Comparison of ENCODE assay signal across 28 cellular contexts in genomic region chr11:66866420-66867010, GRCh38. TPM values are rescaled to one million over a fixed set of nuclear protein-coding genes. Genes with fewer than 3 reads are reported as not detected.
DNase-seq lines count a peak whose midpoint lies in the region; ATAC-seq, FAIRE-seq and TF ChIP-seq lines count a peak whose summit lies in the region.
"Had no signal": no experiment of that assay in that cellular context is flagged by ENCODE, and none has a peak within 500 bp of the region (broad histone marks: within the 10 kb centered on the region; RNA-seq: fewer than 3 reads in every experiment).

No MANE protein-coding gene starts in this region.

- 86 to 94% (median 90%) methylated on average over 8 to 11 of the region's 11 CpGs for WGBS in small intestine, 3 donors

- H3K4me3 Mint-ChIP-seq in glutamatergic neuron (ENCODE audit: unreplicated experiment): no peak overlapping the region
- no peak overlapping the region for H3K4me3 Mint-ChIP-seq in naive thymus-derived CD4-positive, alpha-beta T cell
- H3K4me3 Mint-ChIP-seq: activated T-cell treated with anti-CD3 and anti-CD28 coated beads, Interleukin-2, amount 50 U/mL, for 72 hours; neural crest cell; stimulated activated naive CD8-positive, alpha-beta T cell treated with anti-CD3 and anti-CD28 coated beads, Interleukin-15, amount 100 ng/mL, for 72 hours; T-helper 1 cell treated with Interleukin-12 subunit alpha and Interleukin-12 subunit beta and Interleukin-4 antibody, amounts not matched to agents 30 μg/mL and 1 μg/mL, for 36 hours had no signal

- H3K27ac Mint-ChIP-seq in glutamatergic neuron (ENCODE audit: unreplicated experiment): no peak overlapping the region
- H3K27ac Mint-ChIP-seq in naive thymus-derived CD4-positive, alpha-beta T cell: no peak overlapping the region
- H3K27ac Mint-ChIP-seq: activated T-cell treated with anti-CD3 and anti-CD28 coated beads, Interleukin-2, amount 50 U/mL, for 72 hours; T-helper 1 cell treated with Interleukin-12 subunit alpha and Interleukin-12 subunit beta and Interleukin-4 antibody, amounts not matched to agents 30 μg/mL and 1 μg/mL, for 36 hours had no signal

- peaks cover 0 to 4% of the 10 kb centered on the region in 2 donors for H3K4me1 ChIP-seq in small intestine (ENCODE audit: control insufficient read depth in 2 of 2, insufficient read depth in 1 of 2, low read depth in 1 of 2, low read length in 1 of 2)
- peaks cover 0 to 7% of the 10 kb centered on the region in 2 donors for H3K4me1 ChIP-seq in naive thymus-derived CD4-positive, alpha-beta T cell (ENCODE audit: control insufficient read depth in 2 of 2, insufficient read depth in 2 of 2, low read length in 2 of 2)
- H3K4me1 ChIP-seq: gastroesophageal sphincter, right lobe of liver, thyroid gland had no signal

- H3K9me3 Mint-ChIP-seq in glutamatergic neuron (ENCODE audit: unreplicated experiment): peaks cover 4% of the 10 kb centered on the region
- H3K9me3 Mint-ChIP-seq in naive thymus-derived CD4-positive, alpha-beta T cell: no peaks in the 10 kb centered on the region
- H3K9me3 Mint-ChIP-seq: activated T-cell treated with anti-CD3 and anti-CD28 coated beads, Interleukin-2, amount 50 U/mL, for 72 hours; neural crest cell; stimulated activated naive CD8-positive, alpha-beta T cell treated with anti-CD3 and anti-CD28 coated beads, Interleukin-15, amount 100 ng/mL, for 72 hours; T-helper 1 cell treated with Interleukin-12 subunit alpha and Interleukin-12 subunit beta and Interleukin-4 antibody, amounts not matched to agents 30 μg/mL and 1 μg/mL, for 36 hours had no signal

- FAIRE-seq in small intestine (lab: Jason Lieb, UNC): no peak
- FAIRE-seq: HTR-8/SVneo had no signal

- ATAC-seq in naive thymus-derived CD4-positive, alpha-beta T cell: no peak
- ATAC-seq: activated T-cell treated with anti-CD3 and anti-CD28 coated beads, Interleukin-2, amount 50 U/mL, for 72 hours; gastroesophageal sphincter; stimulated activated naive CD8-positive, alpha-beta T cell treated with anti-CD3 and anti-CD28 coated beads, Interleukin-15, amount 100 ng/mL, for 72 hours had no signal

- H3K9me3 ChIP-seq in small intestine (ENCODE audit: control insufficient read depth, low read depth): no peaks in the 10 kb centered on the region
- no peaks in the 10 kb centered on the region for H3K9me3 ChIP-seq in naive thymus-derived CD4-positive, alpha-beta T cell (ENCODE audit: control insufficient read depth in 2 of 3, low read length in 3 of 3)
- H3K9me3 ChIP-seq: BLaER1, Caco-2, gastroesophageal sphincter, Peyer's patch, right lobe of liver, thyroid gland had no signal

- H3K36me3 ChIP-seq in H7 (replicated peaks; ENCODE audit: control insufficient read depth, insufficient read depth, low read length) (no peaks in the 10 kb centered on the region), small intestine (ENCODE audit: control insufficient read depth in 2 of 2, insufficient read depth in 2 of 2, low read length in 2 of 2) (peaks cover 0 to 3% of the 10 kb centered on the region in 2 donors)
- H3K36me3 ChIP-seq in naive thymus-derived CD4-positive, alpha-beta T cell (ENCODE audit: control insufficient read depth in 2 of 3, insufficient read depth in 3 of 3, low read length in 3 of 3): peaks cover 0 to 15% (median 0%) of the 10 kb centered on the region in 3 experiments
- H3K36me3 ChIP-seq: thyroid gland had no signal

- peaks cover 5% of the 10 kb centered on the region for H3K4me1 Mint-ChIP-seq in glutamatergic neuron (ENCODE audit: low read depth, unreplicated experiment)
- H3K4me1 Mint-ChIP-seq in naive thymus-derived CD4-positive, alpha-beta T cell: peaks cover 0 to 13% (median 5%) of the 10 kb centered on the region in 7 donors
- H3K4me1 Mint-ChIP-seq: neural crest cell had no signal

- CTCF ChIA-PET in naive thymus-derived CD4-positive, alpha-beta T cell (lab: Charles Lee): no interaction called here

- no peak overlapping the region for H3K27ac ChIP-seq in small intestine (ENCODE audit: low read depth in 1 of 2, low read length in 1 of 2)
- no peak overlapping the region for H3K27ac ChIP-seq in naive thymus-derived CD4-positive, alpha-beta T cell (ENCODE audit: low read depth, low read length)
- H3K27ac ChIP-seq: BLaER1, gastroesophageal sphincter, GM23248, Peyer's patch, right lobe of liver, SK-N-MC, thyroid gland had no signal

- peaks cover 4% of the 10 kb centered on the region for H3K27me3 Mint-ChIP-seq in glutamatergic neuron (ENCODE audit: unreplicated experiment)
- no peaks in the 10 kb centered on the region for H3K27me3 Mint-ChIP-seq in naive thymus-derived CD4-positive, alpha-beta T cell
- H3K27me3 Mint-ChIP-seq: stimulated activated naive CD8-positive, alpha-beta T cell treated with anti-CD3 and anti-CD28 coated beads, Interleukin-15, amount 100 ng/mL, for 72 hours had no signal

- H3K27me3 ChIP-seq in H7 (ENCODE audit: control insufficient read depth, insufficient read depth, low read length) (no peaks in the 10 kb centered on the region), small intestine (ENCODE audit: control insufficient read depth in 2 of 2, insufficient read depth in 2 of 2, low read length in 2 of 2) (no peaks in the 10 kb centered on the region)
- H3K27me3 ChIP-seq in naive thymus-derived CD4-positive, alpha-beta T cell (ENCODE audit: control insufficient read depth in 2 of 2, insufficient read depth in 2 of 2, low read length in 2 of 2): no peaks in the 10 kb centered on the region
- H3K27me3 ChIP-seq: BLaER1, gastroesophageal sphincter, Peyer's patch, right lobe of liver, thyroid gland had no signal

- intact Hi-C loops in naive thymus-derived CD4-positive, alpha-beta T cell (cut with micrococcal nuclease): no loop called here

- H3K4me3 ChIP-seq in H7 (ENCODE audit: insufficient read depth, low read depth, low read length): no peak overlapping the region
- no peak overlapping the region for H3K4me3 ChIP-seq in small intestine (ENCODE audit: low read depth in 1 of 2, low read length in 2 of 2)
- no peak overlapping the region for H3K4me3 ChIP-seq in naive thymus-derived CD4-positive, alpha-beta T cell (ENCODE audit: low read length)
- H3K4me3 ChIP-seq: BLaER1, gastroesophageal sphincter, GM23248, Peyer's patch, right lobe of liver, SK-N-MC, thyroid gland had no signal

- peaks cover 3% of the 10 kb centered on the region for H3K36me3 Mint-ChIP-seq in glutamatergic neuron (ENCODE audit: unreplicated experiment)
- H3K36me3 Mint-ChIP-seq in naive thymus-derived CD4-positive, alpha-beta T cell: peaks cover 0 to 7% (median 0%) of the 10 kb centered on the region in 5 donors

- no peak for TF ChIP-seq CTCF in glutamatergic neuron (IDR thresholded peaks at IDR 0.05; ENCODE audit: partially characterized antibody, unreplicated experiment)

- peak; percentile 53 for DNase-seq in D341Med (ENCODE audit: low spot score)
- DNase-seq in H7: peak; percentile 43
- DNase-seq in NCI-H82 (lab: John Stamatoyannopoulos, UW): peak; percentile 87
- DNase-seq in glutamatergic neuron: peak; percentile 35
- DNase-seq in NK-92 (lab: John Stamatoyannopoulos, UW; ENCODE audit: unreplicated experiment): no peak
- no peak for DNase-seq in small intestine
- no peak for DNase-seq in cerebellar cortex (ENCODE audit: low spot score)
- no peak for DNase-seq in naive thymus-derived CD4-positive, alpha-beta T cell
- DNase-seq: ACHN; activated CD4-positive, alpha-beta T cell treated with anti-CD3 and anti-CD28 coated beads for 4 hours; activated naive CD4-positive, alpha-beta T cell treated with Interleukin-2 at 50 U/mL for 16 hours; activated T-cell treated with anti-CD3 and anti-CD28 coated beads, Interleukin-2, amount 50 U/mL, for 72 hours; amniotic stem cell; Caco-2; GM23248; islet precursor cell; NCI-H187 treated with DMSO at 0.1 percent for 48 hours; NCI-H446 treated with DMSO at 0.1 percent for 48 hours; Peyer's patch; stimulated activated naive CD8-positive, alpha-beta T cell treated with anti-CD3 and anti-CD28 coated beads, Interleukin-15, amount 100 ng/mL, for 72 hours; thyroid gland had no signal

- POLR2A ChIA-PET in naive thymus-derived CD4-positive, alpha-beta T cell (lab: Charles Lee): interaction anchor here (1.8 kb wide), 1 partner anchor 24 kb away, joined by 4 read pairs; no protein-coding TSS in a partner anchor

RNA-seq across cellular contexts. Expression of gene LRFN4, which starts 9.7 kb away (rescaled TPM):
- total RNA-seq in H7 (2014; rRNA removed; shearing (Covaris generic)): 62.5 and 65.4 TPM in 2 replicates
- 67.1 TPM for total RNA-seq in glutamatergic neuron (ENCODE audit: unreplicated experiment)
- 10 to 100 TPM in 1 of 3 donors, 1 to 10 TPM in 2; 1.4 to 12.2 (median 2.7) TPM for polyA plus RNA-seq in small intestine
- 10 to 100 TPM in 1 of 5 experiments, 1 to 10 TPM in 3, under 1 TPM in 1; 0.84 to 21.2 (median 1.6) TPM for total RNA-seq in naive thymus-derived CD4-positive, alpha-beta T cell
- polyA plus RNA-seq in naive thymus-derived CD4-positive, alpha-beta T cell: not detected

RNA-seq across cellular contexts. Expression of gene RCE1, which starts 23.3 kb away (rescaled TPM):
- total RNA-seq in H7 (2014; rRNA removed; shearing (Covaris generic)): 43.1 and 50.6 TPM in 2 replicates
- 30.6 TPM for total RNA-seq in glutamatergic neuron (ENCODE audit: unreplicated experiment)
- 10 to 100 TPM; 15.1 to 21.7 (median 19.8) TPM for polyA plus RNA-seq in small intestine
- 10 to 100 TPM; 24.6 to 47.1 (median 33.6) TPM for total RNA-seq in naive thymus-derived CD4-positive, alpha-beta T cell
- 10 to 100 TPM; 17.2 to 28.0 TPM for polyA plus RNA-seq in naive thymus-derived CD4-positive, alpha-beta T cell

Comparison
In these comparisons a context has a peak if more than half of its experiments do, and no peak if none do; other contexts are left out.
1. DNase-seq: peak in D341Med (single experiment), H7 (single experiment), NCI-H82 (single experiment) and glutamatergic neuron (single experiment); none in NK-92 (single experiment), small intestine (single experiment), cerebellar cortex (single experiment) and naive thymus-derived CD4-positive, alpha-beta T cell (0 of 9).